ENCODE assay signal across 15 cellular contexts in genomic region chr12:51687142-51687935, GRCh38.
DNase-seq lines count a peak whose midpoint lies in the region; ATAC-seq and TF ChIP-seq lines count a peak whose summit lies in the region.
"Had no signal": no experiment of that assay in that cellular context is flagged by ENCODE, and none has a peak within 500 bp of the region (broad histone marks: within the 10 kb centered on the region; RNA-seq: fewer than 3 reads in every experiment).

No MANE protein-coding gene starts in this region.

- H3K4me3 ChIP-seq in CD4-positive, CD25-positive, alpha-beta regulatory T cell (ENCODE audit: low read depth, low read length) = peak overlapping the region; percentile 22
- no peak overlapping the region for H3K4me3 ChIP-seq in mammary epithelial cell (replicated peaks in 1 of 3; ENCODE audit: insufficient read depth in 1 of 3, low read depth in 2 of 3, low read length in 3 of 3)
- H3K4me3 ChIP-seq in mesenchymal stem cell (ENCODE audit: insufficient read depth in 1 of 2, low read depth in 1 of 2, low read length in 2 of 2) = peak overlapping the region in 1 of 2 experiments; percentile 33

- H2AK5ac ChIP-seq in mesenchymal stem cell (ENCODE audit: low read length, severe bottlenecking) = no peak overlapping the region

- peaks cover 21% of the 10 kb centered on the region for H3K27me3 Mint-ChIP-seq in CD4-positive, CD25-positive, alpha-beta regulatory T cell
- H3K27me3 Mint-ChIP-seq in activated CD4-positive, alpha-beta memory T cell treated with anti-CD3 and anti-CD28 coated beads for 36 hours = peaks cover 5% of the 10 kb centered on the region

- intact Hi-C loops in mammary epithelial cell (cut with micrococcal nuclease) = no loop called here
- intact Hi-C loops in activated CD4-positive, alpha-beta memory T cell treated with anti-CD3 and anti-CD28 coated beads for 36 hours (cut with micrococcal nuclease) = no loop called here

- ATAC-seq in CD4-positive, CD25-positive, alpha-beta regulatory T cell (ENCODE audit: low read depth in 2 of 2) = no peak
- ATAC-seq: left ventricle myocardium superior, T-cell had no signal

- no peak overlapping the region for H4K8ac ChIP-seq in mesenchymal stem cell (ENCODE audit: low read length)

- no peaks in the 10 kb centered on the region for H3K36me3 ChIP-seq in CD4-positive, CD25-positive, alpha-beta regulatory T cell (ENCODE audit: control insufficient read depth, insufficient read depth, low read length)
- no peaks in the 10 kb centered on the region for H3K36me3 ChIP-seq in mammary epithelial cell (ENCODE audit: insufficient read depth, low read length)
- peaks cover 0 to 24% of the 10 kb centered on the region in 2 experiments for H3K36me3 ChIP-seq in mesenchymal stem cell (ENCODE audit: control insufficient read depth in 1 of 2, insufficient read depth in 2 of 2, low read depth in 1 of 2, low read length in 2 of 2)

- peaks cover 0 to 13% (median 5%) of the 10 kb centered on the region in 4 donors for H3K4me1 Mint-ChIP-seq in CD4-positive, CD25-positive, alpha-beta regulatory T cell
- peaks cover 6% of the 10 kb centered on the region for H3K4me1 Mint-ChIP-seq in activated CD4-positive, alpha-beta memory T cell treated with anti-CD3 and anti-CD28 coated beads for 36 hours (ENCODE audit: low read depth)

- no peak overlapping the region for H2BK5ac ChIP-seq in mesenchymal stem cell (ENCODE audit: low read depth, low read length, poor library complexity, severe bottlenecking)

- H3K4me3 Mint-ChIP-seq in CD4-positive, CD25-positive, alpha-beta regulatory T cell = peak overlapping the region in 3 of 4 donors; percentile 1 to 18 (median 9)
- no peak overlapping the region for H3K4me3 Mint-ChIP-seq in activated CD4-positive, alpha-beta memory T cell treated with anti-CD3 and anti-CD28 coated beads for 36 hours
- H3K4me3 Mint-ChIP-seq: activated naive CD4-positive, alpha-beta T cell treated with anti-CD3 and anti-CD28 coated beads for 36 hours; CD14-positive monocyte; T-cell had no signal

- H3K4me2 ChIP-seq in mammary epithelial cell (ENCODE audit: insufficient read depth, low read depth, low read length) (peak overlapping the region; percentile 8), mesenchymal stem cell (ENCODE audit: low read length, poor library complexity, severe bottlenecking) (no peak overlapping the region)

- no peak overlapping the region for H3K14ac ChIP-seq in mesenchymal stem cell (ENCODE audit: low read length in 2 of 2)

- no peak overlapping the region for H4K91ac ChIP-seq in mesenchymal stem cell (ENCODE audit: low read length)

- H2BK15ac ChIP-seq in mesenchymal stem cell (ENCODE audit: low read depth, poor library complexity, severe bottlenecking) = no peak overlapping the region

- H3K27ac ChIP-seq in CD4-positive, CD25-positive, alpha-beta regulatory T cell (ENCODE audit: insufficient read depth, low read length, poor library complexity, severe bottlenecking) = no peak overlapping the region
- H3K27ac ChIP-seq in mammary epithelial cell (ENCODE audit: insufficient read depth, low read depth, low read length) (no peak overlapping the region), mesenchymal stem cell (ENCODE audit: low read length, poor library complexity, severe bottlenecking) (no peak overlapping the region)

- H3K4me1 ChIP-seq in CD4-positive, CD25-positive, alpha-beta regulatory T cell (ENCODE audit: control insufficient read depth, insufficient read depth, low read length, poor library complexity, severe bottlenecking) = no peaks in the 10 kb centered on the region
- H3K4me1 ChIP-seq in mammary epithelial cell (ENCODE audit: insufficient read depth, low read length) (peaks cover 22% of the 10 kb centered on the region), mesenchymal stem cell (ENCODE audit: control insufficient read depth, insufficient read depth, low read depth, low read length) (no peaks in the 10 kb centered on the region)

- peak overlapping the region in 1 of 2 experiments; percentile 33 for H3K18ac ChIP-seq in mesenchymal stem cell (ENCODE audit: low read depth in 1 of 2, low read length in 2 of 2)

- no peak overlapping the region for H2BK120ac ChIP-seq in mesenchymal stem cell (ENCODE audit: low read depth, low read length)

- POLR2A ChIA-PET in activated CD4-positive, alpha-beta memory T cell treated with anti-CD3 and anti-CD28 coated beads for 36 hours (lab: Charles Lee) = no interaction called here

- no TSS peak for BruUV-seq in mammary epithelial cell (replicated peaks; lab: Mats Ljungman, UMichigan)

- no peaks in the 10 kb centered on the region for H3K36me3 Mint-ChIP-seq in CD4-positive, CD25-positive, alpha-beta regulatory T cell
- no peaks in the 10 kb centered on the region for H3K36me3 Mint-ChIP-seq in activated CD4-positive, alpha-beta memory T cell treated with anti-CD3 and anti-CD28 coated beads for 36 hours
- H3K36me3 Mint-ChIP-seq: CD14-positive monocyte, T-cell had no signal

- H3K27ac Mint-ChIP-seq in CD4-positive, CD25-positive, alpha-beta regulatory T cell = peak overlapping the region in 1 of 3 donors; percentile 9
- no peak overlapping the region for H3K27ac Mint-ChIP-seq in activated CD4-positive, alpha-beta memory T cell treated with anti-CD3 and anti-CD28 coated beads for 36 hours
- H3K27ac Mint-ChIP-seq: activated naive CD4-positive, alpha-beta T cell treated with anti-CD3 and anti-CD28 coated beads for 36 hours; CD14-positive monocyte; T-cell had no signal

- WGBS in mammary epithelial cell (ENCODE audit: low coverage, missing lambda C conversion rate) = 27% methylated on average over 9 of the region's 9 CpGs
- 97% methylated on average over 9 of the region's 9 CpGs for WGBS in mesenchymal stem cell

- H3K4ac ChIP-seq in mesenchymal stem cell (ENCODE audit: low read depth in 1 of 2, low read length in 2 of 2) = no peak overlapping the region

- in situ Hi-C loops in mammary epithelial cell (cut with MboI; ENCODE audit: low sequenced_read_pairs in 2 of 2) = no loop called here

- no peaks in the 10 kb centered on the region for H3K9me3 Mint-ChIP-seq in CD4-positive, CD25-positive, alpha-beta regulatory T cell
- no peaks in the 10 kb centered on the region for H3K9me3 Mint-ChIP-seq in activated CD4-positive, alpha-beta memory T cell treated with anti-CD3 and anti-CD28 coated beads for 36 hours
- H3K9me3 Mint-ChIP-seq: activated naive CD4-positive, alpha-beta T cell treated with anti-CD3 and anti-CD28 coated beads for 36 hours; CD14-positive monocyte; T-cell had no signal

- no peak overlapping the region for H3K9ac ChIP-seq in mammary epithelial cell (ENCODE audit: insufficient read depth, low read length)
- H3K9ac ChIP-seq in mesenchymal stem cell (ENCODE audit: low read length) = peak overlapping the region; percentile 47

- CTCF ChIA-PET in mammary epithelial cell (lab: Charles Lee; ENCODE audit: low non-redundant PET) = interaction anchor here (0.6 kb wide), 1 partner anchor 154 kb away, joined by 3 read pairs; no protein-coding TSS in a partner anchor
- CTCF ChIA-PET in activated CD4-positive, alpha-beta memory T cell treated with anti-CD3 and anti-CD28 coated beads for 36 hours (lab: Charles Lee) = no interaction called here

- dilution Hi-C loops in mammary epithelial cell (cut with HindIII; ENCODE audit: low sequenced_read_pairs) = no loop called here

- H2AFZ ChIP-seq in mammary epithelial cell (ENCODE audit: low read depth, low read length) = peak overlapping the region; percentile 42
- no peak overlapping the region for H2AFZ ChIP-seq in mesenchymal stem cell (ENCODE audit: low read depth, low read length)

- H3K27me3 ChIP-seq in CD4-positive, CD25-positive, alpha-beta regulatory T cell (ENCODE audit: control insufficient read depth, insufficient read depth, low read length) = no peaks in the 10 kb centered on the region
- H3K27me3 ChIP-seq in mammary epithelial cell (ENCODE audit: insufficient read depth, low read length) (no peaks in the 10 kb centered on the region), mesenchymal stem cell (ENCODE audit: control insufficient read depth in 1 of 2, insufficient read depth in 1 of 2, low read length in 2 of 2) (peaks cover 0 to 7% of the 10 kb centered on the region in 2 experiments)

- no peak overlapping the region for H2BK12ac ChIP-seq in mesenchymal stem cell (ENCODE audit: low read length in 2 of 2)

- DNase-seq in CD4-positive, CD25-positive, alpha-beta regulatory T cell = peak in 1 of 3 donors; percentile 9
- DNase-seq in M059J (ENCODE audit: low read depth) (peak; percentile 4), mammary epithelial cell (peak; percentile 33), mesenchymal stem cell (no peak), cortex of kidney (lab: John Stamatoyannopoulos, UW) (no peak), NCI-H345 (lab: John Stamatoyannopoulos, UW) (no peak), Kasumi-1 (lab: John Stamatoyannopoulos, UW) (no peak)
- DNase-seq in activated CD4-positive, alpha-beta memory T cell treated with anti-CD3 and anti-CD28 coated beads for 36 hours = no peak
- DNase-seq: activated CD4-positive, alpha-beta T cell treated with anti-CD3 and anti-CD28 coated beads, Interleukin-2, amount 50 U/mL, for 1 hour; activated naive CD4-positive, alpha-beta T cell treated with anti-CD3 and anti-CD28 coated beads for 36 hours; glutamatergic neuron; left ventricle myocardium superior; NCI-H187 treated with DMSO at 0.1 percent for 48 hours; T-cell had no signal

- TF ChIP-seq CTCF in mammary epithelial cell (conservative IDR thresholded peaks at IDR 0.05 in 1 of 2, IDR thresholded peaks at IDR 0.05 in 1 of 2; ENCODE audit: extremely low read depth in 1 of 2, insufficient read depth in 1 of 2, low read depth in 1 of 2, low read length in 2 of 2) = no peak

- H3K23ac ChIP-seq in mesenchymal stem cell (ENCODE audit: low read length in 2 of 2) = no peak overlapping the region

- H4K20me1 ChIP-seq in mammary epithelial cell (ENCODE audit: insufficient read depth, low read length) = no peaks in the 10 kb centered on the region

- H3K79me2 ChIP-seq in mammary epithelial cell (ENCODE audit: insufficient read depth, low read length) = no peaks in the 10 kb centered on the region

- no peaks in the 10 kb centered on the region for H3K79me1 ChIP-seq in mesenchymal stem cell (replicated peaks; ENCODE audit: low read length, poor library complexity, severe bottlenecking)

- no peaks in the 10 kb centered on the region for H3K9me3 ChIP-seq in CD4-positive, CD25-positive, alpha-beta regulatory T cell (ENCODE audit: control insufficient read depth in 2 of 2, low read length in 2 of 2)
- H3K9me3 ChIP-seq in mammary epithelial cell (replicated peaks; ENCODE audit: insufficient read depth, low read length) (no peaks in the 10 kb centered on the region), mesenchymal stem cell (ENCODE audit: control insufficient read depth, low read length) (no peaks in the 10 kb centered on the region)

Comparison
In these comparisons a context has a peak if more than half of its experiments do, and no peak if none do; other contexts are left out.
1. DNase-seq: peak in M059J (single experiment) and mammary epithelial cell (single experiment); none in mesenchymal stem cell (single experiment), cortex of kidney (single experiment), activated CD4-positive, alpha-beta memory T cell treated with anti-CD3 and anti-CD28 coated beads for 36 hours (single experiment), NCI-H345 (single experiment) and Kasumi-1 (0 of 2).